In the genomic region with DNA sequence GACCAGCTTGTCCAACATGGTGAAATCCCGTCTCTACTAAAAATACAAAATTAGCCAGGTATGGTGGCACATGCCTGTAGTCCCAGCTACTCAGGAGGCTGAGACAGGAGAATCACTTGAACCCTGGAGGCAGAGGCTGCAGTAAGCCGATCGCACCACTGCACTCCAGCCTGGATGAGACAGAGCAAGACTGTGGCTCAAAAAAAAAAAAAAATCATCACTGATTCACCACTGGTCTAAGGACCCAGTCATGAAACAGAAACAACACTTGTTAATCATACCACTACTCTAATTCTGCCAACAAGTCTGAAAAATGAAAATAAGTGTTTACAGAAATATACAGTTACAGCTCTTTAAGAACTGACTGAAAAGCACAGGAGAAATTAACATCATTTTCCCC, we compare ENCODE assay signal across 8 cellular contexts. TPM values are rescaled to one million over a fixed set of nuclear protein-coding genes. Genes with fewer than 3 reads are reported as not detected.
A peak's percentile ranks its signal among the peaks of the same experiment; 100 is the strongest.
DNase-seq lines count a peak whose midpoint lies in the region; ATAC-seq and TF ChIP-seq lines count a peak whose summit lies in the region.
"Not testable (repeated sequence)": the region's sequence is repeated elsewhere in the genome, so short reads cannot be mapped to it uniquely, and the experiment has no call there.

No MANE protein-coding gene starts in this region.

- peaks cover 18% of the 10 kb centered on the region for H3K9me3 ChIP-seq in BLaER1
- not testable (repeated sequence) for H3K9me3 ChIP-seq in SU-DHL-6 (ENCODE audit: insufficient read depth, low read length)

- intact Hi-C loops in natural killer cell (cut with micrococcal nuclease), result not testable (repeated sequence)

- H3F3A ChIP-seq in SU-DHL-6 (ENCODE audit: insufficient read depth), result peaks cover 52% of the 10 kb centered on the region

- H3K4me3 ChIP-seq in BLaER1; SU-DHL-6 (ENCODE audit: insufficient read depth, low read length, poor library complexity, severe bottlenecking): not testable (repeated sequence)

- not testable (repeated sequence) for H3K27me3 Mint-ChIP-seq in activated naive CD8-positive, alpha-beta T cell treated with anti-CD3 and anti-CD28 coated beads, Interleukin-2, amount 50 U/mL, for 24 hours; natural killer cell (ENCODE audit: low read depth in 2 of 2)

- not testable (repeated sequence) for H3K9ac ChIP-seq in BLaER1
- H3K9ac ChIP-seq in SU-DHL-6 (ENCODE audit: low read length), result peak overlapping the region; percentile 8

- H4K20me1 ChIP-seq in BLaER1 (peaks cover 100% of the 10 kb centered on the region), SU-DHL-6 (ENCODE audit: low read depth, low read length) (peaks cover 23% of the 10 kb centered on the region; the same call in 1 of the 2 replicates)

- DNase-seq in activated naive CD8-positive, alpha-beta T cell treated with anti-CD3 and anti-CD28 coated beads, Interleukin-2, amount 50 U/mL, for 24 hours; natural killer cell: not testable (repeated sequence)

- not testable (repeated sequence) for TF ChIP-seq CTCF in SU-DHL-6 (IDR thresholded peaks at IDR 0.05; ENCODE audit: insufficient read depth, low read length, poor library complexity, severe bottlenecking); natural killer cell (IDR thresholded peaks at IDR 0.05)

- not testable (repeated sequence) for H2AFZ ChIP-seq in SU-DHL-6 (ENCODE audit: low read depth, low read length, severe bottlenecking)

- not testable (repeated sequence) for H3K27me3 ChIP-seq in BLaER1; SU-DHL-6 (ENCODE audit: low read length)

- H3K36me3 ChIP-seq in BLaER1, result peaks cover 89% of the 10 kb centered on the region
- not testable (repeated sequence) for H3K36me3 ChIP-seq in SU-DHL-6 (ENCODE audit: low read length)

- peaks cover 81% of the 10 kb centered on the region for H3K4me1 ChIP-seq in BLaER1

- peak overlapping the region; percentile 40 for H3K27ac Mint-ChIP-seq in activated naive CD8-positive, alpha-beta T cell treated with anti-CD3 and anti-CD28 coated beads, Interleukin-2, amount 50 U/mL, for 24 hours
- H3K27ac Mint-ChIP-seq in natural killer cell, result peak overlapping the region in 1 of 2 donors; percentile 29

- H3K4me2 ChIP-seq in BLaER1 (peak overlapping the region; percentile 9; the same call in 1 of the 2 replicates), SU-DHL-6 (ENCODE audit: low read depth, low read length, poor library complexity, severe bottlenecking) (peak overlapping the region; percentile 52)

- H3K9me2 ChIP-seq in SU-DHL-6 (replicated peaks; ENCODE audit: insufficient read depth, low read length), result not testable (repeated sequence)

- peak; percentile 94 for ATAC-seq in GM18867 (IDR thresholded peaks at IDR 0.05; ENCODE audit: unreplicated experiment)
- peak; percentile 93 for ATAC-seq in GM21447 (IDR thresholded peaks at IDR 0.05; ENCODE audit: unreplicated experiment)
- ATAC-seq in HG02885 (IDR thresholded peaks at IDR 0.05; ENCODE audit: poor library complexity, unreplicated experiment), result peak; percentile 82
- ATAC-seq in HG03457 (IDR thresholded peaks at IDR 0.05; ENCODE audit: unreplicated experiment), result peak; percentile 58
- ATAC-seq in activated naive CD8-positive, alpha-beta T cell treated with anti-CD3 and anti-CD28 coated beads, Interleukin-2, amount 50 U/mL, for 24 hours, result peak; percentile 93
- peak in 2 of 3 donors; percentile 36 to 44 for ATAC-seq in natural killer cell

- peaks cover 66% of the 10 kb centered on the region for H3K4me1 Mint-ChIP-seq in activated naive CD8-positive, alpha-beta T cell treated with anti-CD3 and anti-CD28 coated beads, Interleukin-2, amount 50 U/mL, for 24 hours
- H3K4me1 Mint-ChIP-seq in natural killer cell, result peaks cover 57 to 63% of the 10 kb centered on the region in 2 donors

- not testable (repeated sequence) for H3K4me3 Mint-ChIP-seq in activated naive CD8-positive, alpha-beta T cell treated with anti-CD3 and anti-CD28 coated beads, Interleukin-2, amount 50 U/mL, for 24 hours; natural killer cell

- not testable (repeated sequence) for H3K27ac ChIP-seq in BLaER1
- peak overlapping the region; percentile 52 for H3K27ac ChIP-seq in SU-DHL-6 (ENCODE audit: low read depth, low read length)

- peaks cover 19% of the 10 kb centered on the region for H3K36me3 Mint-ChIP-seq in activated naive CD8-positive, alpha-beta T cell treated with anti-CD3 and anti-CD28 coated beads, Interleukin-2, amount 50 U/mL, for 24 hours (ENCODE audit: low read depth)
- not testable (repeated sequence) for H3K36me3 Mint-ChIP-seq in natural killer cell

- H3K9me3 Mint-ChIP-seq in activated naive CD8-positive, alpha-beta T cell treated with anti-CD3 and anti-CD28 coated beads, Interleukin-2, amount 50 U/mL, for 24 hours; natural killer cell: not testable (repeated sequence)

- peaks cover 100% of the 10 kb centered on the region for H3K79me2 ChIP-seq in SU-DHL-6 (ENCODE audit: insufficient read depth, low read length)

RNA-seq across cellular contexts. Expression of gene TBL1XR1, which starts 12.7 kb away (rescaled TPM):
- total RNA-seq in natural killer cell, result 100 to 1,000 TPM in 1 of 3 donors, 10 to 100 TPM in 2; 74.6 to 118 (median 81.7) TPM

Comparison
In these comparisons a context has a peak if more than half of its experiments do, and no peak if none do; other contexts are left out.
1. ATAC-seq: peak in every context shown above with its lines; median percentile 94 in GM18867; 93 in GM21447; 93 in activated naive CD8-positive, alpha-beta T cell treated with anti-CD3 and anti-CD28 coated beads, Interleukin-2, amount 50 U/mL, for 24 hours; 82 in HG02885; 58 in HG03457; 40 in natural killer cell.